In the genomic region with DNA sequence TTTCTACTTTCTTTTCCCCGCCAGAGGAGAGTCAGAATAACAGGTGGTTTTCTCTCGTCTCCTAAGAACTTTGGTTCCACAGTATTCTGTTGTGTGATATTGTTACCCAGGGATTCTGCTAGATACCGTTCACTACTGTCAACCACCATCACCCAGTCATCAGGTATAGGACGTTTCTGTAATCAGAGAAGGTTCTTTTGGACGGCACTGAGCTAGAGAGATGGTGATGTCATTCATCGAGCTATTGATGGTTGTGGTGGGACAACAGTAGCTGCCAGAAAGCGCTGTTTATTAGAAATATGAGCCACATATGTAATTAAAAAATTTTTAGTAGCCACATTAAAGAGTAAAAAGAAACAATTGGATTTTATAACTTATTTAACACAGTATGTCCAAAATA, we compare ENCODE assay signal across 32 cellular contexts.
"Had no signal": no experiment of that assay in that cellular context is flagged by ENCODE, and none has a peak within 500 bp of the region (broad histone marks: within the 10 kb centered on the region; RNA-seq: fewer than 3 reads in every experiment).

No MANE protein-coding gene starts in this region.

- H3K4me3 ChIP-seq: PC-9 had no signal

- FAIRE-seq: colon, RCC 7860 had no signal

- H3K27ac ChIP-seq: brain microvascular endothelial cell, PC-9, RWPE1, WERI-Rb-1 had no signal

- H3K4me2 ChIP-seq: PC-9 had no signal

- H3K27me3 ChIP-seq: brain microvascular endothelial cell had no signal

- ATAC-seq: activated CD8-positive, alpha-beta T cell treated with anti-CD3 and anti-CD28 coated beads for 36 hours; activated T-cell treated with anti-CD3 and anti-CD28 coated beads, Interleukin-2, amount 50 U/mL, for 72 hours; activated T-helper 17 cell treated with anti-CD3 and anti-CD28 coated beads, Interleukin-2, amount 50 U/mL, for 72 hours; Right ventricle myocardium inferior had no signal

- H3K36me3 ChIP-seq: brain microvascular endothelial cell, WERI-Rb-1 had no signal

- DNase-seq: activated CD4-positive, alpha-beta T cell treated with anti-CD3 and anti-CD28 coated beads, Interleukin-2, amount 10 ng/mL, durations not matched to agents 24 days and 14 days; activated CD4-positive, alpha-beta T cell treated with anti-CD3 and anti-CD28 coated beads, Interleukin-2, amount 50 U/mL, for 4 hours; activated CD8-positive, alpha-beta T cell treated with anti-CD3 and anti-CD28 coated beads for 36 hours; activated effector memory CD4-positive, alpha-beta T cell treated with anti-CD3 and anti-CD28 coated beads, Interleukin-2, amount 50 U/mL, for 16 hours; activated naive CD4-positive, alpha-beta T cell; activated naive CD4-positive, alpha-beta T cell treated with anti-CD3 and anti-CD28 coated beads, Interleukin-2, amount 50 U/mL, for 16 hours; activated naive CD8-positive, alpha-beta T cell treated with anti-CD3 and anti-CD28 coated beads for 36 hours; activated T-cell treated with anti-CD3 and anti-CD28 coated beads, Interleukin-2, amount 50 U/mL, for 1 hour; activated T-cell treated with anti-CD3 and anti-CD28 coated beads, Interleukin-2, amount 50 U/mL, for 72 hours; amniotic stem cell; aorta; brain microvascular endothelial cell; central memory CD4-positive, alpha-beta T cell; NCI-H1092 treated with DMSO at 0.1 percent for 48 hours; NCI-H1417; NCI-H146; NCI-H187; NCI-H2029 treated with DMSO at 0.1 percent for 48 hours; NCI-H2171 treated with DMSO at 0.1 percent for 48 hours; NCI-H345; NCI-H524 treated with DMSO at 0.1 percent for 48 hours; PC-9; SIG-M5; SW 1271; T-helper 1 cell; T1000; WERI-Rb-1 had no signal

- H2AFZ ChIP-seq: PC-9 had no signal
